Comparison of ENCODE assay signal across 11 cellular contexts in genomic region chr7:101510297-101510696, GRCh38.
"Had no signal": no experiment of that assay in that cellular context is flagged by ENCODE, and none has a peak within 500 bp of the region (broad histone marks: within the 10 kb centered on the region; RNA-seq: fewer than 3 reads in every experiment).

No MANE protein-coding gene starts in this region.

- FAIRE-seq: H1, H54 had no signal

- H3K4me3 ChIP-seq: GM23248, GM23338, HAP-1 had no signal

- H3K36me3 ChIP-seq: HAP-1 had no signal

- H3K9me3 ChIP-seq: HAP-1 had no signal

- H3K27ac Mint-ChIP-seq: GM23338, H9, HFFc6 had no signal

- H3K9me3 Mint-ChIP-seq: GM23338, H9, HFFc6 had no signal

- H3K27ac ChIP-seq: GM23248 had no signal

- H3K9ac ChIP-seq: GM23248 had no signal

- H3K4me1 ChIP-seq: HAP-1 had no signal

- ATAC-seq: GM23338, HCT116 had no signal

- DNase-seq: GM23248, GOT3, H7, H9, HCEC 1CT, HFFc6 had no signal

- H2AFZ ChIP-seq: GM23248, GM23338 had no signal

- H3K4me2 ChIP-seq: GM23338 had no signal

- H3K4me3 Mint-ChIP-seq: GM23338, H9, HFFc6 had no signal
